8 cellular contexts compared by ENCODE assay signal in genomic region chr17:64028874-64029464, GRCh38. TPM values are rescaled to one million over a fixed set of nuclear protein-coding genes. Genes with fewer than 3 reads are reported as not detected.
DNase-seq lines count a peak whose midpoint lies in the region; ATAC-seq and TF ChIP-seq lines count a peak whose summit lies in the region.

No MANE protein-coding gene starts in this region.

- H3K36me3 ChIP-seq in heart left ventricle, result no peaks in the 10 kb centered on the region

- H3K9me3 ChIP-seq in heart left ventricle, result no peaks in the 10 kb centered on the region

- peaks cover 34% of the 10 kb centered on the region for H3K4me1 Mint-ChIP-seq in activated naive CD4-positive, alpha-beta T cell treated with anti-CD3 and anti-CD28 coated beads for 36 hours (ENCODE audit: low read depth)
- H3K4me1 Mint-ChIP-seq in activated T-helper 17 cell treated with anti-CD3 and anti-CD28 coated beads, Interleukin-2, amount 50 U/mL, for 72 hours, result peaks cover 27% of the 10 kb centered on the region

- no peak for TF ChIP-seq POLR2A in heart left ventricle (IDR thresholded peaks at IDR 0.05)

- peaks cover 0 to 21% (median 5%) of the 10 kb centered on the region in 12 donors for H3K4me1 ChIP-seq in heart left ventricle

- in situ Hi-C loops in G401 (cut with HindIII; ENCODE audit: low sequenced_read_pairs), result no loop called here

- H3K27ac ChIP-seq in heart left ventricle, result no peak overlapping the region

- 16 to 23% (median 19%) methylated on average over 3 of the region's 3 CpGs for WGBS in heart left ventricle, 4 donors

- no peaks in the 10 kb centered on the region for H3K36me3 Mint-ChIP-seq in activated naive CD4-positive, alpha-beta T cell treated with anti-CD3 and anti-CD28 coated beads for 36 hours (ENCODE audit: low read depth)
- H3K36me3 Mint-ChIP-seq in activated T-helper 17 cell treated with anti-CD3 and anti-CD28 coated beads, Interleukin-2, amount 50 U/mL, for 72 hours (ENCODE audit: low read depth), result no peaks in the 10 kb centered on the region

- no peak overlapping the region for H3K4me3 ChIP-seq in heart left ventricle

- TF ChIP-seq CTCF in LNCAP (IDR thresholded peaks at IDR 0.05), result peak; percentile 67
- peak; percentile 74 to 87 (median 80) for TF ChIP-seq CTCF in heart left ventricle (IDR thresholded peaks at IDR 0.05)

- CTCF ChIA-PET in activated naive CD4-positive, alpha-beta T cell treated with anti-CD3 and anti-CD28 coated beads for 36 hours (lab: Charles Lee), result interaction anchor here (0.6 to 8.6 kb wide), 57 partner anchors 8 to 261 kb away, joined by 3 to 372 read pairs (median 5); partner anchors contain the start of genes CSHL1, ERN1, GH1 and GH2

- ATAC-seq in heart left ventricle (peak in 3 of 4 donors; percentile 55 to 74 (median 70)), sciatic nerve (peak; percentile 68), GM19455 (IDR thresholded peaks at IDR 0.05; ENCODE audit: unreplicated experiment) (no peak)
- ATAC-seq in activated T-helper 17 cell treated with anti-CD3 and anti-CD28 coated beads, Interleukin-2, amount 50 U/mL, for 72 hours (replicated peaks), result no peak

- H3K27ac Mint-ChIP-seq in activated naive CD4-positive, alpha-beta T cell treated with anti-CD3 and anti-CD28 coated beads for 36 hours, result no peak overlapping the region
- no peak overlapping the region for H3K27ac Mint-ChIP-seq in activated T-helper 17 cell treated with anti-CD3 and anti-CD28 coated beads, Interleukin-2, amount 50 U/mL, for 72 hours

- H3K9me3 Mint-ChIP-seq in activated naive CD4-positive, alpha-beta T cell treated with anti-CD3 and anti-CD28 coated beads for 36 hours, result no peaks in the 10 kb centered on the region
- H3K9me3 Mint-ChIP-seq in activated T-helper 17 cell treated with anti-CD3 and anti-CD28 coated beads, Interleukin-2, amount 50 U/mL, for 72 hours, result no peaks in the 10 kb centered on the region

- H3K27me3 Mint-ChIP-seq in activated naive CD4-positive, alpha-beta T cell treated with anti-CD3 and anti-CD28 coated beads for 36 hours (ENCODE audit: low read depth), result no peaks in the 10 kb centered on the region
- no peaks in the 10 kb centered on the region for H3K27me3 Mint-ChIP-seq in activated T-helper 17 cell treated with anti-CD3 and anti-CD28 coated beads, Interleukin-2, amount 50 U/mL, for 72 hours

- no peak overlapping the region for H3K4me3 Mint-ChIP-seq in activated naive CD4-positive, alpha-beta T cell treated with anti-CD3 and anti-CD28 coated beads for 36 hours
- no peak overlapping the region for H3K4me3 Mint-ChIP-seq in activated T-helper 17 cell treated with anti-CD3 and anti-CD28 coated beads, Interleukin-2, amount 50 U/mL, for 72 hours

- no peaks in the 10 kb centered on the region for H3K27me3 ChIP-seq in heart left ventricle

- intact Hi-C loops in activated naive CD4-positive, alpha-beta T cell treated with anti-CD3 and anti-CD28 coated beads for 36 hours (cut with micrococcal nuclease), result loop anchor here (1.0 to 10.0 kb wide), 6 partner anchors 32 to 366 kb away; partner anchors contain the start of genes CD79B and PECAM1
- intact Hi-C loops in heart left ventricle (cut with DNase I), result loop anchor here (1.0 to 10.0 kb wide), 11 partner anchors 102 to 254 kb away; partner anchors contain the start of genes CSHL1 (in 3 of the 10), GH1 (in 3 of the 10) and ERN1 (in 1 of the 10)
- intact Hi-C loops in sciatic nerve (cut with DNase I), result loop anchor here (10.0 kb wide), 1 partner anchor 106 kb away; the partner anchor contains the start of gene ERN1

- DNase-seq in G401 (ENCODE audit: low spot score) (peak; percentile 74), SK-N-DZ (ENCODE audit: low spot score) (peak; percentile 58), heart left ventricle (peak in 4 of 5 donors; percentile 48 to 72 (median 62)), sciatic nerve (ENCODE audit: low spot score) (peak; percentile 79)
- peak; percentile 87 for DNase-seq in activated naive CD4-positive, alpha-beta T cell treated with anti-CD3 and anti-CD28 coated beads for 36 hours

RNA-seq across cellular contexts. Expression of gene ICAM2, which starts 8.5 kb away (rescaled TPM):
- not detected in 2 replicates for total RNA-seq in G401 (2014; rRNA removed; shearing (Covaris generic))
- polyA plus RNA-seq in SK-N-DZ (2014; cell fraction: cytosol; rRNA removed), result 1.0 and 1.4 TPM in 2 replicates
- 3.2 and 4.4 TPM in 2 replicates for polyA plus RNA-seq in SK-N-DZ (2014; cell fraction: nucleus; rRNA removed)
- 10 to 100 TPM; 41.6 to 41.9 TPM for total RNA-seq in activated naive CD4-positive, alpha-beta T cell treated with anti-CD3 and anti-CD28 coated beads for 36 hours
- 100 to 1,000 TPM in 2 of 9 donors, 10 to 100 TPM in 7; 24.4 to 262 (median 33.0) TPM for total RNA-seq in heart left ventricle
- polyA plus RNA-seq in heart left ventricle, result 10 to 100 TPM; 61.0 to 64.1 TPM
- total RNA-seq in sciatic nerve, result 38.2 TPM
- total RNA-seq in activated T-helper 17 cell treated with anti-CD3 and anti-CD28 coated beads, Interleukin-2, amount 50 U/mL, for 72 hours, result 10 to 100 TPM; 43.0 to 54.9 TPM

RNA-seq across cellular contexts. Expression of gene PRR29, which starts 30.8 kb away (rescaled TPM):
- 1.1 and 3.1 TPM in 2 replicates for total RNA-seq in G401 (2014; rRNA removed; shearing (Covaris generic))
- polyA plus RNA-seq in SK-N-DZ (2014; cell fraction: cytosol; rRNA removed), result 0.28 TPM in 1 of 2 replicates, not detected in the other
- polyA plus RNA-seq in SK-N-DZ (2014; cell fraction: nucleus; rRNA removed), result 0.31 TPM in 1 of 2 replicates, not detected in the other
- total RNA-seq in activated naive CD4-positive, alpha-beta T cell treated with anti-CD3 and anti-CD28 coated beads for 36 hours, result under 1 TPM; 0.21 to 0.44 TPM
- total RNA-seq in heart left ventricle, result 1 to 10 TPM in 1 of 9 donors, under 1 TPM in 5, not detected in 3; 0.15 to 1.8 (median 0.34) TPM
- polyA plus RNA-seq in heart left ventricle, result under 1 TPM; 0.15 to 0.19 TPM
- total RNA-seq in sciatic nerve, result 1.0 TPM
- total RNA-seq in activated T-helper 17 cell treated with anti-CD3 and anti-CD28 coated beads, Interleukin-2, amount 50 U/mL, for 72 hours, result 1 to 10 TPM; 2.9 to 3.2 TPM

RNA-seq across cellular contexts. Expression of gene SCN4A, which starts 56.3 kb away (rescaled TPM):
- not detected in 2 replicates for total RNA-seq in G401 (2014; rRNA removed; shearing (Covaris generic))
- polyA plus RNA-seq in SK-N-DZ (2014; cell fraction: cytosol; rRNA removed), result 1.3 TPM in 1 of 2 replicates, not detected in the other
- not detected in 2 replicates for polyA plus RNA-seq in SK-N-DZ (2014; cell fraction: nucleus; rRNA removed)
- under 1 TPM; 0.10 to 0.47 TPM for total RNA-seq in activated naive CD4-positive, alpha-beta T cell treated with anti-CD3 and anti-CD28 coated beads for 36 hours
- total RNA-seq in heart left ventricle (1 to 10 TPM in 4 of 9 donors, under 1 TPM in 5; 0.37 to 2.1 (median 0.67) TPM), sciatic nerve (3.5 TPM)
- polyA plus RNA-seq in heart left ventricle, result 1 to 10 TPM in 1 of 2 donors, under 1 TPM in 1; 0.33 to 1.8 TPM
- under 1 TPM; 0.32 to 0.37 TPM for total RNA-seq in activated T-helper 17 cell treated with anti-CD3 and anti-CD28 coated beads, Interleukin-2, amount 50 U/mL, for 72 hours

Comparison
In these comparisons a context has a peak if more than half of its experiments do, and no peak if none do; other contexts are left out.
1. ATAC-seq: peak in heart left ventricle (3 of 4) and sciatic nerve (single experiment); none in GM19455 (single experiment) and activated T-helper 17 cell treated with anti-CD3 and anti-CD28 coated beads, Interleukin-2, amount 50 U/mL, for 72 hours (single experiment).
2. RNA of gene ICAM2, which starts 8.5 kb away (total RNA-seq): 43.0 to 54.9 TPM in activated T-helper 17 cell treated with anti-CD3 and anti-CD28 coated beads, Interleukin-2, amount 50 U/mL, for 72 hours, 41.6 to 41.9 TPM in activated naive CD4-positive, alpha-beta T cell treated with anti-CD3 and anti-CD28 coated beads for 36 hours, 38.2 TPM in sciatic nerve (single experiment) and 24.4 to 262 TPM in heart left ventricle; not detected in G401; every median in the first group is over 10 times any median in the second.
3. Peak in every context shown above with its lines, with median percentiles within 50 percentile points of each other: DNase-seq.